Comparison of ENCODE assay signal across 26 cellular contexts in the genomic region with DNA sequence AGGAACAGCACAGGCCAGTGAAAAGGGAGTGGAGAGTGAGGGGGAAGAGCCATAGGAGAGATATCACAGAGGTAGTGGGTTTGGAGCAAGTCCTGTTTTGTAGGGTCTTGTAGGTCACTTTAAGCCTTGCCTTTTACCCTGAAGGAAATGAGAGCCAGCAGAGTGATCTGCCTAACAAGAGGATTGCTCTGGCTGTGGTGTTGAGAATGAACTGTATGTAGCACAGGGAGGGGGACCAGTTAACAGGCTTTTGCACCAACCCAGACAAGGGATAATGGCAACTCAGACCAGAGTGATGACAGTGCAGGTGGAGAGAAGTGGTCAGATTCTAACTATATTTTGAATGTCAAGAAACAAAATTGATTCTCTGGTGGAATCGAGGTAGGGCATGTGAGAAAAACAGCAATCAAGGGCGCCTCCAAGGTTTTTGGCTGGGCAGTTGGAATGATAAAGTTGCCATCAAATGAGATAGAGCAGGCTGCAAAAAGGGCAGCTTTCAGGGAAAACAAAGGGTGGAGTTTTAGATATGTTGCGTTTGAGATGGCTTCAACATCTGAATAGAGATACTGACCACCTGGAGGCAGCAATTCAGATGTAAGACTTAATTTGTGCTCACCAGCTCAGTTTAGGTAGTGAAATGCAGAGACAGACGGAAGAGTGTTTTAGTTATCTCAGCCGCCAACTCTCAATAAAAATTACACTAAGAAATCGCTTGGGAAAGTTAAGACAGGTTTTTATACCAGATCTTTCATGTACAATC.
"Had no signal": no experiment of that assay in that cellular context is flagged by ENCODE, and none has a peak within 500 bp of the region (broad histone marks: within the 10 kb centered on the region; RNA-seq: fewer than 3 reads in every experiment).

No MANE protein-coding gene starts in this region.

- H3K4me2 ChIP-seq: SK-N-SH had no signal

- H3K27ac Mint-ChIP-seq: activated CD4-positive, alpha-beta memory T cell treated with anti-CD3 and anti-CD28 coated beads, Interleukin-2, amount 10 ng/mL, durations not matched to agents 7 days and 5 days; activated CD4-positive, alpha-beta T cell treated with anti-CD3 and anti-CD28 coated beads for 36 hours; activated naive CD4-positive, alpha-beta T cell treated with anti-CD3 and anti-CD28 coated beads, Interleukin-2, amount 10 ng/mL, durations not matched to agents 7 days and 5 days; activated naive CD8-positive, alpha-beta T cell treated with anti-CD3 and anti-CD28 coated beads for 36 hours; activated T-cell treated with anti-CD3 and anti-CD28 coated beads, Interleukin-2, amount 50 U/mL, for 72 hours; activated T-helper 2 cell treated with anti-CD3 and anti-CD28 coated beads, Interferon-gamma antibody, Interleukin-2, Interleukin-4, amounts not matched to agents 10 μg/mL and 5 μg/mL and 100 μg/mL, durations not matched to agents 14 hours and 24 hours and 36 hours had no signal

- H3K36me3 Mint-ChIP-seq: activated naive CD4-positive, alpha-beta T cell treated with anti-CD3 and anti-CD28 coated beads, Interleukin-2, amount 10 ng/mL, durations not matched to agents 7 days and 5 days; activated naive CD8-positive, alpha-beta T cell treated with anti-CD3 and anti-CD28 coated beads for 36 hours had no signal

- H3K4me3 Mint-ChIP-seq: activated CD4-positive, alpha-beta memory T cell treated with anti-CD3 and anti-CD28 coated beads, Interleukin-2, amount 10 ng/mL, durations not matched to agents 7 days and 5 days; activated CD4-positive, alpha-beta T cell treated with anti-CD3 and anti-CD28 coated beads for 36 hours; activated naive CD4-positive, alpha-beta T cell treated with anti-CD3 and anti-CD28 coated beads, Interleukin-2, amount 10 ng/mL, durations not matched to agents 7 days and 5 days; activated naive CD8-positive, alpha-beta T cell treated with anti-CD3 and anti-CD28 coated beads for 36 hours; activated T-cell treated with anti-CD3 and anti-CD28 coated beads, Interleukin-2, amount 50 U/mL, for 72 hours had no signal

- H3K36me3 ChIP-seq: brain microvascular endothelial cell, cardiac muscle cell had no signal

- H3K27me3 ChIP-seq: brain microvascular endothelial cell, cardiac muscle cell had no signal

- H3K9me2 ChIP-seq: SK-N-SH had no signal

- DNase-seq: activated CD4-positive, alpha-beta memory T cell treated with anti-CD3 and anti-CD28 coated beads, Interleukin-2, amount 10 ng/mL, durations not matched to agents 7 days and 5 days; activated CD4-positive, alpha-beta T cell treated with anti-CD3 and anti-CD28 coated beads for 36 hours; activated CD4-positive, alpha-beta T cell treated with anti-CD3 and anti-CD28 coated beads, Interleukin-2, amount 50 U/mL, for 1 hour; activated gamma-delta T cell treated with Interleukin-2 at 50 U/mL for 16 hours; activated naive CD4-positive, alpha-beta T cell treated with anti-CD3 and anti-CD28 coated beads, Interleukin-2, amount 10 ng/mL, durations not matched to agents 7 days and 5 days; activated naive CD8-positive, alpha-beta T cell treated with anti-CD3 and anti-CD28 coated beads for 36 hours; activated T-cell treated with anti-CD3 and anti-CD28 coated beads for 4 hours; activated T-cell treated with anti-CD3 and anti-CD28 coated beads, Interleukin-2, amount 50 U/mL, for 72 hours; brain microvascular endothelial cell; Karpas-422; NCI-H1694; NCI-H2029; NCI-H2107; NCI-H2171 treated with DMSO at 0.1 percent for 48 hours; NCI-H226; NCI-H526 treated with DMSO at 0.1 percent for 48 hours; NCI-H82; OCI-M1; RPMI8226; SK-N-SH; T-helper 1 cell had no signal

- H3K27me3 Mint-ChIP-seq: activated CD4-positive, alpha-beta memory T cell treated with anti-CD3 and anti-CD28 coated beads, Interleukin-2, amount 10 ng/mL, durations not matched to agents 7 days and 5 days; activated naive CD4-positive, alpha-beta T cell treated with anti-CD3 and anti-CD28 coated beads, Interleukin-2, amount 10 ng/mL, durations not matched to agents 7 days and 5 days had no signal

- H3K4me3 ChIP-seq: cardiac muscle cell had no signal

- H3K9me3 Mint-ChIP-seq: activated CD4-positive, alpha-beta memory T cell treated with anti-CD3 and anti-CD28 coated beads, Interleukin-2, amount 10 ng/mL, durations not matched to agents 7 days and 5 days; activated naive CD4-positive, alpha-beta T cell treated with anti-CD3 and anti-CD28 coated beads, Interleukin-2, amount 10 ng/mL, durations not matched to agents 7 days and 5 days; activated T-helper 2 cell treated with anti-CD3 and anti-CD28 coated beads, Interferon-gamma antibody, Interleukin-2, Interleukin-4, amounts not matched to agents 10 μg/mL and 5 μg/mL and 100 μg/mL, durations not matched to agents 14 hours and 24 hours and 36 hours had no signal

- H3K27ac ChIP-seq: brain microvascular endothelial cell, cardiac muscle cell, VCaP had no signal

- ATAC-seq: activated CD4-positive, alpha-beta T cell treated with anti-CD3 and anti-CD28 coated beads for 36 hours; activated T-cell treated with anti-CD3 and anti-CD28 coated beads, Interleukin-2, amount 50 U/mL, for 72 hours; Panc1; Right ventricle myocardium inferior had no signal

- H3K4me1 Mint-ChIP-seq: activated CD4-positive, alpha-beta memory T cell treated with anti-CD3 and anti-CD28 coated beads, Interleukin-2, amount 10 ng/mL, durations not matched to agents 7 days and 5 days; activated CD4-positive, alpha-beta T cell treated with anti-CD3 and anti-CD28 coated beads for 36 hours; activated naive CD4-positive, alpha-beta T cell treated with anti-CD3 and anti-CD28 coated beads, Interleukin-2, amount 10 ng/mL, durations not matched to agents 7 days and 5 days had no signal

- H3K9ac ChIP-seq: SK-N-SH had no signal

- H3K9me3 ChIP-seq: SK-N-SH had no signal
